Comparison of ENCODE assay signal across 22 cellular contexts in genomic region chr1:46453449-46453848, GRCh38. TPM values are rescaled to one million over a fixed set of nuclear protein-coding genes. Genes with fewer than 3 reads are reported as not detected.
"Had no signal": no experiment of that assay in that cellular context is flagged by ENCODE, and none has a peak within 500 bp of the region (broad histone marks: within the 10 kb centered on the region; RNA-seq: fewer than 3 reads in every experiment).

No MANE protein-coding gene starts in this region.

- H3K4me3 ChIP-seq: cardiac muscle cell, MG63 had no signal

- H3K9me3 ChIP-seq: MG63 had no signal

- ATAC-seq: activated CD8-positive, alpha-beta memory T cell treated with anti-CD3 and anti-CD28 coated beads, Interleukin-2, amount 10 ng/mL, durations not matched to agents 7 days and 5 days; activated naive CD4-positive, alpha-beta T cell treated with anti-CD3 and anti-CD28 coated beads, Interleukin-2, amount 50 U/mL, for 72 hours; activated T-cell treated with anti-CD3 and anti-CD28 coated beads, Interleukin-2, amount 50 U/mL, for 4 hours; T-helper 17 cell had no signal

- H3K9me3 Mint-ChIP-seq: activated B cell treated with CpG ODN at 0.5 μM for 24 hours; activated CD4-positive, alpha-beta T cell treated with anti-CD3 and anti-CD28 coated beads, Interleukin-2, amount 10 ng/mL, durations not matched to agents 24 days and 14 days; activated naive CD4-positive, alpha-beta T cell treated with anti-CD3 and anti-CD28 coated beads, Interleukin-2, amount 50 U/mL, for 72 hours; activated T-cell treated with anti-CD3 and anti-CD28 coated beads, Interleukin-2, amount 50 U/mL, for 4 hours had no signal

- H3K4me3 Mint-ChIP-seq: activated B cell treated with CpG ODN at 0.5 μM for 24 hours; activated CD4-positive, alpha-beta T cell treated with anti-CD3 and anti-CD28 coated beads, Interleukin-2, amount 10 ng/mL, durations not matched to agents 24 days and 14 days; activated CD8-positive, alpha-beta memory T cell treated with anti-CD3 and anti-CD28 coated beads, Interleukin-2, amount 10 ng/mL, durations not matched to agents 7 days and 5 days; activated T-cell treated with anti-CD3 and anti-CD28 coated beads, Interleukin-2, amount 50 U/mL, for 4 hours; T-helper 17 cell had no signal

- DNase-seq: activated B cell treated with CpG ODN at 0.5 μM for 24 hours; activated CD4-positive, alpha-beta T cell treated with anti-CD3 and anti-CD28 coated beads for 1 hour; activated CD4-positive, alpha-beta T cell treated with anti-CD3 and anti-CD28 coated beads, Interleukin-2, amount 10 ng/mL, durations not matched to agents 24 days and 14 days; activated CD4-positive, alpha-beta T cell treated with anti-CD3 and anti-CD28 coated beads, Interleukin-2, amount 50 U/mL, for 48 hours; activated CD8-positive, alpha-beta memory T cell treated with anti-CD3 and anti-CD28 coated beads, Interleukin-2, amount 10 ng/mL, durations not matched to agents 7 days and 5 days; activated effector memory CD4-positive, alpha-beta T cell treated with anti-CD3 and anti-CD28 coated beads, Interleukin-2, amount 50 U/mL, for 16 hours; activated naive CD4-positive, alpha-beta T cell treated with Interleukin-2 at 50 U/mL for 16 hours; activated T-cell treated with anti-CD3 and anti-CD28 coated beads, Interleukin-2, amount 50 U/mL, for 4 hours; brain microvascular endothelial cell; MG63; MV-4-11; NCI-H1092 treated with DMSO at 0.1 percent for 48 hours; NCI-H1417 treated with DMSO at 0.1 percent for 48 hours; NCI-H1694; NCI-H2029 treated with DMSO at 0.1 percent for 48 hours; NCI-H510A treated with DMSO at 0.1 percent for 48 hours; SIG-M5; T-helper 17 cell; T-helper 9 cell had no signal

- H3K36me3 ChIP-seq: brain microvascular endothelial cell, cardiac muscle cell, MG63 had no signal

- H3K27me3 ChIP-seq: MG63 had no signal

- H3K27ac ChIP-seq: brain microvascular endothelial cell, cardiac muscle cell, KMS-11 had no signal

- H3K36me3 Mint-ChIP-seq: activated CD8-positive, alpha-beta memory T cell treated with anti-CD3 and anti-CD28 coated beads, Interleukin-2, amount 10 ng/mL, durations not matched to agents 7 days and 5 days; activated naive CD4-positive, alpha-beta T cell treated with anti-CD3 and anti-CD28 coated beads, Interleukin-2, amount 50 U/mL, for 72 hours had no signal

- H3K27ac Mint-ChIP-seq: activated B cell treated with CpG ODN at 0.5 μM for 24 hours; activated CD4-positive, alpha-beta T cell treated with anti-CD3 and anti-CD28 coated beads, Interleukin-2, amount 10 ng/mL, durations not matched to agents 24 days and 14 days; activated CD8-positive, alpha-beta memory T cell treated with anti-CD3 and anti-CD28 coated beads, Interleukin-2, amount 10 ng/mL, durations not matched to agents 7 days and 5 days; activated naive CD4-positive, alpha-beta T cell treated with anti-CD3 and anti-CD28 coated beads, Interleukin-2, amount 50 U/mL, for 72 hours; T-helper 17 cell had no signal

- H3K9ac ChIP-seq: KMS-11 had no signal

RNA-seq across cellular contexts. Expression of gene DMBX1, which starts 36.2 kb away (rescaled TPM):
- total RNA-seq: activated B cell treated with CpG ODN at 0.5 μM for 24 hours; activated T-cell treated with anti-CD3 and anti-CD28 coated beads, Interleukin-2, amount 50 U/mL, for 4 hours; cardiac muscle cell; T-helper 17 cell had no signal
